In the genomic region with DNA sequence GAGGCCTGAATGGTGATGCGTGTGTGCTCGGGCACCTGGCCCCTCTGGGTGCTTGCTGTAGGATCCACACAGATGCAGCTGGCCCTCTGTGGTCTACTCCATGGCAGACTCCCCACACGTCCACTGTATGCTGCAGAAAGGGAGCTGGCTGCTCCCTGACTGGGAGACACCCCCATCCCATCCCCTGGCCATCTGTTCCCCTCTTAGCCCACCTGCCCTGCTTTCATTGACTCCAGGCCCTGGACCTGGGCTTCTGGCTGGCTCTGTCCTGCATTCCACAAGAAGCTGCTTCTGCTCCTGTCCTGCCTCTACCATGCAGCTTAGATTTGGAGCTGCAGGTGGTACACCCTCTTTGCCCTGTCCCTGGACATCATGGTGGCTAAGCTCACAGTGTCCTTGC, we compare ENCODE assay signal across 23 cellular contexts.
DNase-seq lines count a peak whose midpoint lies in the region; ATAC-seq, FAIRE-seq and TF ChIP-seq lines count a peak whose summit lies in the region.
"Had no signal": no experiment of that assay in that cellular context is flagged by ENCODE, and none has a peak within 500 bp of the region (broad histone marks: within the 10 kb centered on the region; RNA-seq: fewer than 3 reads in every experiment).

No MANE protein-coding gene starts in this region.

- no peaks in the 10 kb centered on the region for H3K36me3 ChIP-seq in upper lobe of right lung
- H3K36me3 ChIP-seq in HepG2 (replicated peaks in 1 of 2; ENCODE audit: control insufficient read depth in 1 of 2, insufficient read depth in 2 of 2, low read length in 2 of 2): no peaks in the 10 kb centered on the region
- H3K36me3 ChIP-seq: BE2C, Peyer's patch, SJSA1 had no signal

- H3K9ac ChIP-seq in HepG2 (ENCODE audit: insufficient read depth, low read depth, low read length): no peak overlapping the region
- H3K9ac ChIP-seq: KMS-11 had no signal

- H3K79me2 ChIP-seq in HepG2 (ENCODE audit: insufficient read depth, low read length): no peaks in the 10 kb centered on the region

- peak; percentile 28 for ATAC-seq in stimulated activated naive CD8-positive, alpha-beta T cell treated with anti-CD3 and anti-CD28 coated beads, Interleukin-15, Interleukin-2, amounts not matched to agents 100 U/mL and 50 U/mL, for 24 hours
- ATAC-seq in stimulated activated naive CD8-positive, alpha-beta T cell treated with anti-CD3 and anti-CD28 coated beads, Interleukin-15, amount 100 ng/mL, for 72 hours: no peak
- ATAC-seq in upper lobe of right lung (peak; percentile 22), HG03025 (IDR thresholded peaks at IDR 0.05; ENCODE audit: low FRiP score, unreplicated experiment) (no peak), HepG2 (no peak)
- ATAC-seq: A549 had no signal

- CTCF ChIA-PET in HepG2 (lab: Yijun Ruan, JAX; ENCODE audit: low intra/inter-chr PET ratio, low total read pairs): no interaction called here

- TF ChIP-seq POLR2A in HepG2 (IDR thresholded peaks at IDR 0.05; ENCODE audit: insufficient read depth in 1 of 2, low read depth in 2 of 2, low read length in 2 of 2): no peak

- H4K20me1 ChIP-seq in HepG2 (ENCODE audit: insufficient read depth, low read length): no peaks in the 10 kb centered on the region

- H3K27me3 ChIP-seq in upper lobe of right lung (no peaks in the 10 kb centered on the region), HepG2 (ENCODE audit: control insufficient read depth in 1 of 2, insufficient read depth in 2 of 2, low read length in 2 of 2) (peaks cover 0 to 19% of the 10 kb centered on the region in 2 experiments; a peak in 1 of 5 replicates)
- H3K27me3 ChIP-seq: BE2C, Peyer's patch had no signal

- no peak for TF ChIP-seq EP300 in HepG2 (IDR thresholded peaks at IDR 0.05; ENCODE audit: low read depth in 2 of 2, low read length in 2 of 2)
- TF ChIP-seq EP300 in HepG2 (CRISPR knock-in tag; IDR thresholded peaks at IDR 0.05; ENCODE audit: borderline replicate concordance): no peak

- H3K27ac ChIP-seq in upper lobe of right lung (no peak overlapping the region), HepG2 (ENCODE audit: extremely low read length, insufficient read depth, low read length) (no peak overlapping the region), caudate nucleus (ENCODE audit: low read depth, low read length) (no peak overlapping the region)
- H3K27ac ChIP-seq: A549, KMS-11, Peyer's patch, SJSA1 had no signal

- FAIRE-seq in HepG2 (lab: Jason Lieb, UNC): no peak
- FAIRE-seq: A549, GM12891, HTR-8/SVneo had no signal

- H3K9me3 ChIP-seq in upper lobe of right lung (no peaks in the 10 kb centered on the region), HepG2 (ENCODE audit: low read length) (no peaks in the 10 kb centered on the region)
- H3K9me3 ChIP-seq: A549, BE2C, Peyer's patch, SJSA1 had no signal

- in situ Hi-C loops in HepG2 (cut with HindIII; ENCODE audit: extremely low pct_ligation_motif_present, low pct_unique_long_range_greater_than_20kb): no loop called here

- DNase-seq in stimulated activated naive CD8-positive, alpha-beta T cell treated with anti-CD3 and anti-CD28 coated beads, Interleukin-15, Interleukin-2, amounts not matched to agents 100 U/mL and 50 U/mL, for 24 hours: no peak
- DNase-seq in stimulated activated naive CD8-positive, alpha-beta T cell treated with anti-CD3 and anti-CD28 coated beads, Interleukin-15, amount 100 ng/mL, for 72 hours: no peak
- DNase-seq in NCI-H82 treated with DMSO at 0.1 percent for 48 hours (lab: John Stamatoyannopoulos, UW; ENCODE audit: unreplicated experiment) (peak; percentile 24), myocyte (ENCODE audit: low read depth) (peak; percentile 31), upper lobe of right lung (no peak), HepG2 (ENCODE audit: low spot score) (no peak), caudate nucleus (lab: John Stamatoyannopoulos, UW) (no peak)
- DNase-seq: DMS153, GOT3, HCEC 1CT, IMR-90, NCI-H1105 treated with DMSO at 0.1 percent for 48 hours, NCI-H2029 treated with DMSO at 0.1 percent for 48 hours, NCI-H446, Peyer's patch, SW 1271 had no signal

- no peak for TF ChIP-seq RAD21 in HepG2 (CRISPR knock-in tag; IDR thresholded peaks at IDR 0.05)

- intact Hi-C loops in upper lobe of right lung (cut with DNase I): no loop called here
- intact Hi-C loops in HepG2 (cut with micrococcal nuclease; ENCODE audit: unreplicated experiment): no loop called here

- peaks cover 60% of the 10 kb centered on the region for H3K27me3 Mint-ChIP-seq in stimulated activated naive CD8-positive, alpha-beta T cell treated with anti-CD3 and anti-CD28 coated beads, Interleukin-15, amount 100 ng/mL, for 72 hours

- TF ChIP-seq CTCF in upper lobe of right lung (IDR thresholded peaks at IDR 0.05) (no peak), HepG2 (CRISPR knock-in tag; IDR thresholded peaks at IDR 0.05) (no peak)

- H3K4me3 ChIP-seq in upper lobe of right lung: no peak overlapping the region
- no peak overlapping the region for H3K4me3 ChIP-seq in HepG2 (replicated peaks in 1 of 3; ENCODE audit: insufficient read depth in 1 of 3, low read depth in 2 of 3, low read length in 3 of 3)
- H3K4me3 ChIP-seq: A549, Peyer's patch, SJSA1 had no signal

- no peak overlapping the region for H3K4me3 Mint-ChIP-seq in stimulated activated naive CD8-positive, alpha-beta T cell treated with anti-CD3 and anti-CD28 coated beads, Interleukin-15, amount 100 ng/mL, for 72 hours

- no TSS peak for BruUV-seq in HepG2 (replicated peaks; lab: Mats Ljungman, UMichigan)

- peak overlapping the region in 1 of 2 donors; percentile 15 for H3K27ac Mint-ChIP-seq in stimulated activated naive CD8-positive, alpha-beta T cell treated with anti-CD3 and anti-CD28 coated beads, Interleukin-15, amount 100 ng/mL, for 72 hours

- H3K4me1 ChIP-seq in upper lobe of right lung: no peaks in the 10 kb centered on the region
- H3K4me1 ChIP-seq in HepG2 (ENCODE audit: insufficient read depth, low read length): no peaks in the 10 kb centered on the region
- H3K4me1 ChIP-seq: A549, Peyer's patch, SJSA1 had no signal

- H3K4me1 Mint-ChIP-seq in stimulated activated naive CD8-positive, alpha-beta T cell treated with anti-CD3 and anti-CD28 coated beads, Interleukin-15, amount 100 ng/mL, for 72 hours: no peaks in the 10 kb centered on the region

- no peak overlapping the region for H2AFZ ChIP-seq in HepG2 (ENCODE audit: low read length)

- no CpG with 5 or more reads among the region's 3 CpGs for WGBS in HepG2 (ENCODE audit: low lambda C conversion rate)

- H3K4me2 ChIP-seq in HepG2 (ENCODE audit: low read depth, low read length): no peak overlapping the region
- H3K4me2 ChIP-seq: A549, KMS-11 had no signal

- POLR2A ChIA-PET in HepG2 (lab: Yijun Ruan, JAX): no interaction called here

- no peaks in the 10 kb centered on the region for H3K9me3 Mint-ChIP-seq in stimulated activated naive CD8-positive, alpha-beta T cell treated with anti-CD3 and anti-CD28 coated beads, Interleukin-15, amount 100 ng/mL, for 72 hours

TF ChIP-seq in HepG2, 621 proteins besides CTCF, POLR2A, EP300 and RAD21:
- TF ChIP-seq, protein P1, sequence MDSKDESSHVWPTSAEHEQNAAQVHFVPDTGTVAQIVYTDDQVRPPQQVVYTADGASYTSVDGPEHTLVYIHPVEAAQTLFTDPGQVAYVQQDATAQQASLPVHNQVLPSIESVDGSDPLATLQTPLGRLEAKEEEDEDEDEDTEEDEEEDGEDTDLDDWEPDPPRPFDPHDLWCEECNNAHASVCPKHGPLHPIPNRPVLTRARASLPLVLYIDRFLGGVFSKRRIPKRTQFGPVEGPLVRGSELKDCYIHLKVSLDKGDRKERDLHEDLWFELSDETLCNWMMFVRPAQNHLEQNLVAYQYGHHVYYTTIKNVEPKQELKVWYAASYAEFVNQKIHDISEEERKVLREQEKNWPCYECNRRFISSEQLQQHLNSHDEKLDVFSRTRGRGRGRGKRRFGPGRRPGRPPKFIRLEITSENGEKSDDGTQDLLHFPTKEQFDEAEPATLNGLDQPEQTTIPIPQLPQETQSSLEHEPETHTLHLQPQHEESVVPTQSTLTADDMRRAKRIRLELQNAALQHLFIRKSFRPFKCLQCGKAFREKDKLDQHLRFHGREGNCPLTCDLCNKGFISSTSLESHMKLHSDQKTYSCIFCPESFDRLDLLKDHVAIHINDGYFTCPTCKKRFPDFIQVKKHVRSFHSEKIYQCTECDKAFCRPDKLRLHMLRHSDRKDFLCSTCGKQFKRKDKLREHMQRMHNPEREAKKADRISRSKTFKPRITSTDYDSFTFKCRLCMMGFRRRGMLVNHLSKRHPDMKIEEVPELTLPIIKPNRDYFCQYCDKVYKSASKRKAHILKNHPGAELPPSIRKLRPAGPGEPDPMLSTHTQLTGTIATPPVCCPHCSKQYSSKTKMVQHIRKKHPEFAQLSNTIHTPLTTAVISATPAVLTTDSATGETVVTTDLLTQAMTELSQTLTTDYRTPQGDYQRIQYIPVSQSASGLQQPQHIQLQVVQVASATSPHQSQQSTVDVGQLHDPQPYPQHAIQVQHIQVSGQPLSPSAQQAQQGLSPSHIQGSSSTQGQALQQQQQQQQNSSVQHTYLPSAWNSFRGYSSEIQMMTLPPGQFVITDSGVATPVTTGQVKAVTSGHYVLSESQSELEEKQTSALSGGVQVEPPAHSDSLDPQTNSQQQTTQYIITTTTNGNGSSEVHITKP (CRISPR knock-in tag; IDR thresholded peaks at IDR 0.05; ENCODE audit: low read depth): no peak
- TF ChIP-seq ZSCAN21 (CRISPR knock-in tag; IDR thresholded peaks at IDR 0.05; ENCODE audit: borderline replicate concordance) (no peak), ZNF615 (CRISPR knock-in tag; IDR thresholded peaks at IDR 0.05; ENCODE audit: borderline replicate concordance) (no peak), FIP1L1 (IDR thresholded peaks at IDR 0.05; ENCODE audit: borderline replicate concordance, insufficient read depth, low read depth, low read length) (no peak), IKZF1 (IDR thresholded peaks at IDR 0.05) (no peak)

Comparison
In these comparisons a context has a peak if more than half of its experiments do, and no peak if none do; other contexts are left out.
1. ATAC-seq: peak in stimulated activated naive CD8-positive, alpha-beta T cell treated with anti-CD3 and anti-CD28 coated beads, Interleukin-15, Interleukin-2, amounts not matched to agents 100 U/mL and 50 U/mL, for 24 hours (single experiment) and upper lobe of right lung (single experiment); none in stimulated activated naive CD8-positive, alpha-beta T cell treated with anti-CD3 and anti-CD28 coated beads, Interleukin-15, amount 100 ng/mL, for 72 hours (single experiment), HG03025 (single experiment) and HepG2 (single experiment).
2. DNase-seq: peak in NCI-H82 treated with DMSO at 0.1 percent for 48 hours (single experiment) and myocyte (single experiment); none in stimulated activated naive CD8-positive, alpha-beta T cell treated with anti-CD3 and anti-CD28 coated beads, Interleukin-15, Interleukin-2, amounts not matched to agents 100 U/mL and 50 U/mL, for 24 hours (single experiment), stimulated activated naive CD8-positive, alpha-beta T cell treated with anti-CD3 and anti-CD28 coated beads, Interleukin-15, amount 100 ng/mL, for 72 hours (0 of 2), upper lobe of right lung (single experiment), HepG2 (single experiment) and caudate nucleus (0 of 61).